Comparison of ENCODE assay signal across 18 cellular contexts in the genomic region with DNA sequence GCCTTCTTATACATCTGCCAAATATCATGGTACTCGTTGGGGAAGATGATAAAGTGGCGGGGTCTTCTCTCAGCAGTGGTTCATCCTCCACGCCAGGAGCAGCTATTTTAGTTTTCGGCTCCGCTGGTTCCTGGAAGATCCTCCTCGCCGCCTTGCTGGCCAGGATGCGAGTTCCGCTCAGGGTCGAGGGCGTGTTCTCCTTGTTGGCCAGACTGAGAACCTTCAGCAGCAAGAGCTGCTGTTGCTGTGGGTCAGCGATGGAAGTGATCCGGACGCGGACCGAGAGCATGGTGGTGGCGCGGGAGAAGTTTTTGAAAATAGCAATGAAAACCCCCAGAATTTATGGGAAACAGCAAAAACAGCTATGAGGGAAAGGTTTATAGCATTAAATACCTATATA. TPM values are rescaled to one million over a fixed set of nuclear protein-coding genes. Genes with fewer than 3 reads are reported as not detected.
A peak's percentile ranks its signal among the peaks of the same experiment; 100 is the strongest.
DNase-seq lines count a peak whose midpoint lies in the region; TF ChIP-seq lines count a peak whose summit lies in the region.
"Had no signal": no experiment of that assay in that cellular context is flagged by ENCODE, and none has a peak within 500 bp of the region (broad histone marks: within the 10 kb centered on the region; RNA-seq: fewer than 3 reads in every experiment).

No MANE protein-coding gene starts in this region.

- no peaks in the 10 kb centered on the region for H3K36me3 Mint-ChIP-seq in activated naive CD4-positive, alpha-beta T cell treated with anti-CD3 and anti-CD28 coated beads, Interleukin-2, amount 50 U/mL, for 24 hours
- no peaks in the 10 kb centered on the region for H3K36me3 Mint-ChIP-seq in progenitor cell of endocrine pancreas (ENCODE audit: insufficient read depth)

- no peaks in the 10 kb centered on the region for H3K9me3 Mint-ChIP-seq in activated naive CD4-positive, alpha-beta T cell treated with anti-CD3 and anti-CD28 coated beads, Interleukin-2, amount 50 U/mL, for 24 hours
- H3K9me3 Mint-ChIP-seq in progenitor cell of endocrine pancreas (ENCODE audit: low read depth), result no peaks in the 10 kb centered on the region

- H3K9me3 ChIP-seq in MG63, result no peaks in the 10 kb centered on the region
- H3K9me3 ChIP-seq: A549, ascending aorta, SK-N-SH, testis had no signal

- no peaks in the 10 kb centered on the region for H3K27me3 ChIP-seq in MG63
- H3K27me3 ChIP-seq: ascending aorta, dorsolateral prefrontal cortex, testis had no signal

- no peaks in the 10 kb centered on the region for H3K36me3 ChIP-seq in MG63
- H3K36me3 ChIP-seq: ascending aorta had no signal

- H3K4me3 Mint-ChIP-seq in activated naive CD4-positive, alpha-beta T cell treated with anti-CD3 and anti-CD28 coated beads, Interleukin-2, amount 50 U/mL, for 24 hours, result peak overlapping the region; percentile 81
- peak overlapping the region; percentile 68 for H3K4me3 Mint-ChIP-seq in progenitor cell of endocrine pancreas (ENCODE audit: low read depth)

- TF ChIP-seq CTCF in fibroblast of mammary gland (conservative IDR thresholded peaks at IDR 0.05; ENCODE audit: control insufficient read depth, insufficient read depth, low read depth, low read length) (no peak), progenitor cell of endocrine pancreas (IDR thresholded peaks at IDR 0.05; ENCODE audit: unreplicated experiment) (no peak)

- no peak for DNase-seq in activated naive CD4-positive, alpha-beta T cell (lab: John Stamatoyannopoulos, UW)
- DNase-seq in MG63 (peak; percentile 84), fibroblast of mammary gland (ENCODE audit: low read depth) (peak; percentile 73), progenitor cell of endocrine pancreas (ENCODE audit: low spot score, unreplicated experiment) (no peak), NCI-H2196 treated with DMSO at 0.1 percent for 48 hours (lab: John Stamatoyannopoulos, UW; ENCODE audit: unreplicated experiment) (no peak)
- DNase-seq in effector CD8-positive, alpha-beta T cell (lab: John Stamatoyannopoulos, UW), result no peak
- no peak for DNase-seq in stimulated activated CD4-positive, alpha-beta T cell treated with anti-CD3 and anti-CD28 coated beads, Interleukin-12 subunit alpha, Interleukin-12 subunit beta, amount 100 ng/mL, for 4 hours
- DNase-seq: activated CD4-positive, alpha-beta T cell treated with anti-CD3 and anti-CD28 coated beads for 1 hour; dorsolateral prefrontal cortex; NCI-H1092; NCI-H345; SK-N-SH; testis had no signal

- H3K4me1 Mint-ChIP-seq in activated naive CD4-positive, alpha-beta T cell treated with anti-CD3 and anti-CD28 coated beads, Interleukin-2, amount 50 U/mL, for 24 hours, result peaks cover 10% of the 10 kb centered on the region
- H3K4me1 Mint-ChIP-seq in progenitor cell of endocrine pancreas (ENCODE audit: low read depth), result no peaks in the 10 kb centered on the region

- no peaks in the 10 kb centered on the region for H3K27me3 Mint-ChIP-seq in activated naive CD4-positive, alpha-beta T cell treated with anti-CD3 and anti-CD28 coated beads, Interleukin-2, amount 50 U/mL, for 24 hours
- peaks cover 3% of the 10 kb centered on the region for H3K27me3 Mint-ChIP-seq in progenitor cell of endocrine pancreas

- peak overlapping the region; percentile 40 for H3K4me3 ChIP-seq in MG63
- H3K4me3 ChIP-seq in fibroblast of mammary gland (ENCODE audit: control insufficient read depth, low read depth, low read length), result peak overlapping the region; percentile 15
- H3K4me3 ChIP-seq: A549, ascending aorta, skin epidermis, testis had no signal

- H3K27ac Mint-ChIP-seq in activated naive CD4-positive, alpha-beta T cell treated with anti-CD3 and anti-CD28 coated beads, Interleukin-2, amount 50 U/mL, for 24 hours, result no peak overlapping the region
- peak overlapping the region; percentile 55 for H3K27ac Mint-ChIP-seq in progenitor cell of endocrine pancreas

RNA-seq across cellular contexts. Expression of a gene that starts 11.4 kb away (rescaled TPM):
- total RNA-seq in MG63 (2014; rRNA removed; shearing (Covaris generic); ENCODE audit: low replicate concordance), result not detected in 2 replicates
- total RNA-seq in progenitor cell of endocrine pancreas, result 0.65 and 1.4 TPM in 2 replicates
- total RNA-seq: ascending aorta, glomerular endothelial cell had no signal

Comparison
In these comparisons a context has a peak if more than half of its experiments do, and no peak if none do; other contexts are left out.
1. DNase-seq: peak in MG63 (single experiment) and fibroblast of mammary gland (single experiment); none in activated naive CD4-positive, alpha-beta T cell (0 of 4), progenitor cell of endocrine pancreas (single experiment), effector CD8-positive, alpha-beta T cell (single experiment), NCI-H2196 treated with DMSO at 0.1 percent for 48 hours (single experiment) and stimulated activated CD4-positive, alpha-beta T cell treated with anti-CD3 and anti-CD28 coated beads, Interleukin-12 subunit alpha, Interleukin-12 subunit beta, amount 100 ng/mL, for 4 hours (single experiment).